Comparison of ENCODE assay signal across 2 cellular contexts in the genomic region with DNA sequence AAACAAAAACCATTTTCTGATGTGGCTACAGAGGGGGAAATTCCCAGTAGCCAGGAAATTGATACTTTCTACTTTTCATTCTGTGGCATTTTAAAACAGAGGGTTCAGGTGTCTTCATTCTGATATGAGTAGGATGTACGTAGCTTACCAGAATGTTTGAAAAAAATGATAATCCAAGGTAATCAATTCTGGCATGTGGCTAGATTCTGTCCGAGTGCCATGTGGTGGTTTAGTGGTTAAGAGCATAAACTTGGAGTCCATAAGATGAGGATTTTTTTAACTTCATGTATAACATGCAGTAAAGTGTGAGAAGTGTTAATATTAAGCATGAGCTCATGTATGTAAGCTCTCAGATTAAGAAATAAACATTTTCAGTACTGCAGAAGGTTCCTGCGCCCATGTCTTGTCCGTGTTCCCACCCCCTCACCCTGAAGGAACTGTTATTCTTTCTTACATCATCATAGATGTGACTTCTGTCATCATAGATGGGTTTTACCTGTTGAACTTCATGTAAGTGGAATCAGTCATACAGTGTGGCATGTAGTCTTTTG.
TF ChIP-seq lines count a peak whose summit lies in the region.

No MANE protein-coding gene starts in this region.

TF ChIP-seq in K562, 482 proteins besides CTCF, POLR2A, EP300 and RAD21:
- TF ChIP-seq, protein P1, sequence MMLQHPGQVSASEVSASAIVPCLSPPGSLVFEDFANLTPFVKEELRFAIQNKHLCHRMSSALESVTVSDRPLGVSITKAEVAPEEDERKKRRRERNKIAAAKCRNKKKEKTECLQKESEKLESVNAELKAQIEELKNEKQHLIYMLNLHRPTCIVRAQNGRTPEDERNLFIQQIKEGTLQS (IDR thresholded peaks at IDR 0.05), result peak; percentile 73
- TF ChIP-seq, protein P1 (CRISPR knock-in tag; conservative IDR thresholded peaks at IDR 0.05), result no peak
- no peak for TF ChIP-seq SNRNP70 (optimal IDR thresholded peaks at IDR 0.05; ENCODE audit: low read depth, low read length)
- TF ChIP-seq RFX1 (IDR thresholded peaks at IDR 0.05), result no peak
- TF ChIP-seq, protein P2, sequence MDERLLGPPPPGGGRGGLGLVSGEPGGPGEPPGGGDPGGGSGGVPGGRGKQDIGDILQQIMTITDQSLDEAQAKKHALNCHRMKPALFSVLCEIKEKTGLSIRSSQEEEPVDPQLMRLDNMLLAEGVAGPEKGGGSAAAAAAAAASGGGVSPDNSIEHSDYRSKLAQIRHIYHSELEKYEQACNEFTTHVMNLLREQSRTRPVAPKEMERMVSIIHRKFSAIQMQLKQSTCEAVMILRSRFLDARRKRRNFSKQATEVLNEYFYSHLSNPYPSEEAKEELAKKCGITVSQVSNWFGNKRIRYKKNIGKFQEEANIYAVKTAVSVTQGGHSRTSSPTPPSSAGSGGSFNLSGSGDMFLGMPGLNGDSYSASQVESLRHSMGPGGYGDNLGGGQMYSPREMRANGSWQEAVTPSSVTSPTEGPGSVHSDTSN (CRISPR knock-in tag; IDR thresholded peaks at IDR 0.05; ENCODE audit: low read depth), result no peak
- TF ChIP-seq, protein P2 (tag; conservative IDR thresholded peaks at IDR 0.05; ENCODE audit: low read depth), result no peak

TF ChIP-seq in HEK293T, 16 proteins besides CTCF, POLR2A, EP300 and RAD21:
- TF ChIP-seq ARNT (IDR thresholded peaks at IDR 0.05) (no peak), CTBP1 (IDR thresholded peaks at IDR 0.05; ENCODE audit: borderline replicate concordance) (no peak), L3MBTL2 (conservative IDR thresholded peaks at IDR 0.05) (no peak), ZNF384 (IDR thresholded peaks at IDR 0.05) (no peak), HDGF (IDR thresholded peaks at IDR 0.05; ENCODE audit: borderline replicate concordance) (no peak)
